ENCODE assay signal across 1 cellular context in the genomic region with DNA sequence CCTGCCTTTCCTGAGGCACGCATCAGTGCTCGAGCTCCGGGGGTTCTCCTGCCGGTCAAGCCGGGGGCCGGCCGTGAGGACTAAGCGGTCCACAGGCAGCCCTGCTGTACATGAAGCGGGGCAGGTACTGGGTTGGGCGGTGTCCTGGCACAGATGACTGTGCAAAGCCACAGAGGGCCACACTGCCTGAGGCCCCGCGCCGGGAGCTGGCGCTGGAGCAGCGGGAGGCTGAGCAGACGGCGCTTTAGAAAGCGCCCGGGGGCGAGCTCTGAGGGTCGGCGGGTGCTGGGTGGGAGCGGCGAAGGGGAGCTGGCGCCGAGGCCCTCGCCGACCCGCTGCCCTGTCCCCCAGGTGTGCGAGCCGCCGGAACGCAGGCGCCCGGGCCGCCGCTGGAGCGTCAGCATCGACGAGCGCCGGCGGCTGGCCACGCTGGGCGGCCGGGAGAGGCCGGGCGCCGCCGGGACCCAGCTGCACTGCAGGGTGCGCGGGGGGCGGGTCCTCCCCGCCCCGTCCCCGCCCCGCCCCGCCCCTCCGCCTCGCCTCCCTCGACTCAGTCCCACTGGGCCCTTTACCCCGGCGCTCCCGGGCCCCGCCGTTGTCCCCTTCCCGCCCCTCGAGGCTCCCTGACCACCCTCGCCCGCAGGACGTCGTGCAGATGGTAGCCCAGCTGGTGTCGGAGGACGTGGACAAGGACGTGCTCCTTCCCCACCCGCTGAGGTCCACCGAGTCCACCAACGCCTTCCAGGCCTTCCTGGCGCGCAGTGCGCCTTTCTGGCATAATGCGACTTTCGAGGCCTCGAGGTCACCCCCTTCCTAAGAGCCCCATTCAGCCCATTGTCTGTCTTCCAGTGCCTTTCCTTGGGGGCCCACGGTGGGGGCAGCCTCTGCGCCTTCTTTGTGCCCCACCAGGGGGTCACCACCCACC.
A peak's percentile ranks its signal among the peaks of the same experiment; 100 is the strongest.
TF ChIP-seq lines count a peak whose summit lies in the region.

No MANE protein-coding gene starts in this region.

TF ChIP-seq in HEK293, 187 proteins besides CTCF, POLR2A, EP300 and RAD21 (continued from another document):
- TF ChIP-seq, protein P1, sequence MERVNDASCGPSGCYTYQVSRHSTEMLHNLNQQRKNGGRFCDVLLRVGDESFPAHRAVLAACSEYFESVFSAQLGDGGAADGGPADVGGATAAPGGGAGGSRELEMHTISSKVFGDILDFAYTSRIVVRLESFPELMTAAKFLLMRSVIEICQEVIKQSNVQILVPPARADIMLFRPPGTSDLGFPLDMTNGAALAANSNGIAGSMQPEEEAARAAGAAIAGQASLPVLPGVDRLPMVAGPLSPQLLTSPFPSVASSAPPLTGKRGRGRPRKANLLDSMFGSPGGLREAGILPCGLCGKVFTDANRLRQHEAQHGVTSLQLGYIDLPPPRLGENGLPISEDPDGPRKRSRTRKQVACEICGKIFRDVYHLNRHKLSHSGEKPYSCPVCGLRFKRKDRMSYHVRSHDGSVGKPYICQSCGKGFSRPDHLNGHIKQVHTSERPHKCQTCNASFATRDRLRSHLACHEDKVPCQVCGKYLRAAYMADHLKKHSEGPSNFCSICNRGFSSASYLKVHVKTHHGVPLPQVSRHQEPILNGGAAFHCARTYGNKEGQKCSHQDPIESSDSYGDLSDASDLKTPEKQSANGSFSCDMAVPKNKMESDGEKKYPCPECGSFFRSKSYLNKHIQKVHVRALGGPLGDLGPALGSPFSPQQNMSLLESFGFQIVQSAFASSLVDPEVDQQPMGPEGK (tag by site-specific recombination; IDR thresholded peaks at IDR 0.05) = 0 out of 2 replicates have a peak, but pooled peaks have one; percentile 9
- TF ChIP-seq GLIS1 (tag by site-specific recombination; IDR thresholded peaks at IDR 0.05) (peak; percentile 23), ZNF792 (tag by site-specific recombination; IDR thresholded peaks at IDR 0.05) (no peak), ZNF768 (tag by site-specific recombination; IDR thresholded peaks at IDR 0.05) (no peak), ZBTB26 (tag by site-specific recombination; optimal IDR thresholded peaks at IDR 0.05) (peak; percentile 48), ZNF785 (tag by site-specific recombination; IDR thresholded peaks at IDR 0.05) (no peak), ZNF777 (tag by site-specific recombination; IDR thresholded peaks at IDR 0.05; ENCODE audit: borderline replicate concordance) (no peak), ZFHX2 (tag by site-specific recombination; conservative IDR thresholded peaks at IDR 0.05) (0 out of 2 replicates have a peak, but pooled peaks have one; percentile 11), ZNF449 (tag by site-specific recombination; IDR thresholded peaks at IDR 0.05) (peak; percentile 87), ZNF423 (tag by site-specific recombination; IDR thresholded peaks at IDR 0.05) (peak; percentile 71), ZNF555 (tag by site-specific recombination; conservative IDR thresholded peaks at IDR 0.05) (no peak), SP3 (tag by site-specific recombination; IDR thresholded peaks at IDR 0.05) (peak; percentile 28; the same call in 1 of the 2 replicates), ZNF518A (tag by site-specific recombination; conservative IDR thresholded peaks at IDR 0.05; ENCODE audit: low read depth) (no peak), ZIC2 (tag by site-specific recombination; IDR thresholded peaks at IDR 0.05) (peak; percentile 84), ZBTB7A (tag by site-specific recombination; IDR thresholded peaks at IDR 0.05; ENCODE audit: low read depth) (no peak), SP7 (tag by site-specific recombination; IDR thresholded peaks at IDR 0.05) (peak; percentile 20; the same call in 1 of the 2 replicates), ZBTB8A (tag by site-specific recombination; IDR thresholded peaks at IDR 0.05) (0 out of 2 replicates have a peak, but pooled peaks have one; percentile 28)
